In the genomic region with DNA sequence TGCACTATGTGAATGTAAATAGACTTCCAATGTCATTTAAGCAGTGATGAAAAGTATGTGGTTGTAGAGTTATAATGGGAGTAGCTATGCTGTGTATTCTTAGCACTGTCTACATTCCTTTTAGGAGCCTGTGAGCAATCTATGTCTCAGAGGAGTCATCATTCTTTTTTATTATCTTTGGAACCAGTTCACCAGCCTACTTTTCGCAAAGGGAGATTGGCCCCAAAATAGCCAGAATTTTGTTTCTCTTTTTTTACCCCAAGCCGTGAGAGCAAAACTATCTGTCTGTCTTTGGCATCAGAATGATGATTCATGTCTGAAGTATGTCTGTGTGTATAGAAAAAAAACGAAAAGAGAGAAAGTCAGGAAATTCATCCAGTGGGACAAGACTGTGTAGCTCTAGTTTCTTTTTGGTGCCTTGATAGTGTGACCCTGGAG, we compare ENCODE assay signal across 10 cellular contexts. TPM values are rescaled to one million over a fixed set of nuclear protein-coding genes. Genes with fewer than 3 reads are reported as not detected.
DNase-seq lines count a peak whose midpoint lies in the region; ATAC-seq, FAIRE-seq and TF ChIP-seq lines count a peak whose summit lies in the region.
"Had no signal": no experiment of that assay in that cellular context is flagged by ENCODE, and none has a peak within 500 bp of the region (broad histone marks: within the 10 kb centered on the region; RNA-seq: fewer than 3 reads in every experiment).

No MANE protein-coding gene starts in this region.

- POLR2A ChIA-PET in RWPE1 (lab: Yijun Ruan, JAX; ENCODE audit: low non-redundant PET): no interaction called here

- peaks cover 0 to 8% (median 0%) of the 10 kb centered on the region in 3 donors for H3K4me1 ChIP-seq in pancreas

- H3K36me3 ChIP-seq in pancreas: no peaks in the 10 kb centered on the region

- no peaks in the 10 kb centered on the region for H3K27me3 ChIP-seq in pancreas

- peak in 3 of 4 donors; percentile 42 to 59 (median 50) for ATAC-seq in pancreas
- ATAC-seq in HG03196 (IDR thresholded peaks at IDR 0.05; ENCODE audit: unreplicated experiment): no peak

- peak; percentile 34 for FAIRE-seq in pancreas (lab: Jason Lieb, UNC)

- DNase-seq in COLO829 (ENCODE audit: low spot score) (peak; percentile 59), RWPE1 (ENCODE audit: low spot score) (peak; percentile 74), fibroblast of peridontal ligament (ENCODE audit: extremely low read depth) (peak; percentile 97), pancreas (no peak), cerebellar nuclear complex (lab: John Stamatoyannopoulos, UW) (no peak), NCI-H1417 treated with DMSO at 0.1 percent for 48 hours (lab: John Stamatoyannopoulos, UW) (no peak)
- DNase-seq in activated effector memory CD4-positive, alpha-beta T cell treated with anti-CD3 and anti-CD28 coated beads, Interleukin-2, amount 50 U/mL, for 16 hours: no peak
- DNase-seq: substantia nigra had no signal

- 63 to 69% methylated on average over 3 of the region's 3 CpGs for WGBS in pancreas, 2 donors

- no peaks in the 10 kb centered on the region for H3K9me3 ChIP-seq in pancreas

- CTCF ChIA-PET in RWPE1 (lab: Yijun Ruan, JAX): no interaction called here

- no peak for TF ChIP-seq CTCF in RWPE1 (conservative IDR thresholded peaks at IDR 0.05; ENCODE audit: low read depth)
- no peak for TF ChIP-seq CTCF in pancreas (IDR thresholded peaks at IDR 0.05)

- no peak overlapping the region for H3K27ac ChIP-seq in RWPE1
- no peak overlapping the region for H3K27ac ChIP-seq in pancreas
- H3K27ac ChIP-seq: HL-60 had no signal

- intact Hi-C loops in pancreas (cut with DNase I): no loop called here

- no peak overlapping the region for H3K4me3 ChIP-seq in pancreas

RNA-seq across cellular contexts. Expression of a gene that starts 44.2 kb away (rescaled TPM):
- 10 to 100 TPM; 31.8 to 46.0 (median 35.6) TPM for total RNA-seq in pancreas
- 10 to 100 TPM; 30.7 to 51.0 TPM for polyA plus RNA-seq in pancreas

Comparison
In these comparisons a context has a peak if more than half of its experiments do, and no peak if none do; other contexts are left out.
1. DNase-seq: peak in COLO829 (single experiment), RWPE1 (single experiment) and fibroblast of peridontal ligament (single experiment); none in pancreas (0 of 6), cerebellar nuclear complex (0 of 2), NCI-H1417 treated with DMSO at 0.1 percent for 48 hours (single experiment) and activated effector memory CD4-positive, alpha-beta T cell treated with anti-CD3 and anti-CD28 coated beads, Interleukin-2, amount 50 U/mL, for 16 hours (single experiment).